Comparison of ENCODE assay signal across 1 cellular context in the genomic region with DNA sequence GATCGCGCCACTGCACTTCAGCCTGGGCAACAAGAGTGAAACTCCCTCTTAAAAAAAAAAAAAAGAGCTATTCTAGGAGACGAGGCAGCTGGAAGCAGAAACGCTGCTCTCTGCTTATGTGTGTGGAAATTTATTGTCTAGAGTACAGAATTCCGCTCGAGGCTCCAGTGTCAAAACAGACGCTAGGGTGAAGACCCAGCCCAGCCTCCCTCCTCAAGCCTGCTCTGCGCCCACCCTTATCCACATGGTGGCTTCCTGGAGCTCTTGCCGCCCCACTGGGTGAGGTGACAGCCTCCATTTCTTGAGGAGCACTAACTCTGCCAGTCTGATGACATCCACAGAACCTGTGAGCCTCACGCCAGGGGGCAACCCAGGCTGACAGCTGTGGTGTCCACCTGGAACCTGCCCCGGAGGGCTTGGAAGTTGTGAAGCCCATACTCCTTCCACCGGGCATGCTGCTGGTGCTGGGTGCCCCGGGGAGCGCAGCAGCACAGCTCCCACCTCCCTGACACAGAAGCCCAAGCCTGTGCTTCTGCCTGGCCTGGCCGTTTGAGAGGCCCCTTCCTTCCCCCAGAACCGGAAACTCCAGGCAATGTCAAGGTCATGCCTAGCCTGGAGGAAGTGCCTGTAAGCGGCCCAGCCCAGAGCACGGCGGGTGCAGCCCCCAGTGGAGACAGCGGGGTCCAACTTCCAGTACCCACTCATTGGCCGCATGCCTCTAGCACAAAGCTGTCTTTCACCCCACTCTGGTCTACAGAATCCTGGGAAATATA.
TF ChIP-seq lines count a peak whose summit lies in the region.

No MANE protein-coding gene starts in this region.

TF ChIP-seq in WTC11, 78 proteins besides CTCF, POLR2A, EP300 and RAD21 (continued from another document):
- TF ChIP-seq, protein P1, sequence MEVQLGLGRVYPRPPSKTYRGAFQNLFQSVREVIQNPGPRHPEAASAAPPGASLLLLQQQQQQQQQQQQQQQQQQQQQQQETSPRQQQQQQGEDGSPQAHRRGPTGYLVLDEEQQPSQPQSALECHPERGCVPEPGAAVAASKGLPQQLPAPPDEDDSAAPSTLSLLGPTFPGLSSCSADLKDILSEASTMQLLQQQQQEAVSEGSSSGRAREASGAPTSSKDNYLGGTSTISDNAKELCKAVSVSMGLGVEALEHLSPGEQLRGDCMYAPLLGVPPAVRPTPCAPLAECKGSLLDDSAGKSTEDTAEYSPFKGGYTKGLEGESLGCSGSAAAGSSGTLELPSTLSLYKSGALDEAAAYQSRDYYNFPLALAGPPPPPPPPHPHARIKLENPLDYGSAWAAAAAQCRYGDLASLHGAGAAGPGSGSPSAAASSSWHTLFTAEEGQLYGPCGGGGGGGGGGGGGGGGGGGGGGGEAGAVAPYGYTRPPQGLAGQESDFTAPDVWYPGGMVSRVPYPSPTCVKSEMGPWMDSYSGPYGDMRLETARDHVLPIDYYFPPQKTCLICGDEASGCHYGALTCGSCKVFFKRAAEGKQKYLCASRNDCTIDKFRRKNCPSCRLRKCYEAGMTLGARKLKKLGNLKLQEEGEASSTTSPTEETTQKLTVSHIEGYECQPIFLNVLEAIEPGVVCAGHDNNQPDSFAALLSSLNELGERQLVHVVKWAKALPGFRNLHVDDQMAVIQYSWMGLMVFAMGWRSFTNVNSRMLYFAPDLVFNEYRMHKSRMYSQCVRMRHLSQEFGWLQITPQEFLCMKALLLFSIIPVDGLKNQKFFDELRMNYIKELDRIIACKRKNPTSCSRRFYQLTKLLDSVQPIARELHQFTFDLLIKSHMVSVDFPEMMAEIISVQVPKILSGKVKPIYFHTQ (CRISPR knock-in tag; IDR thresholded peaks at IDR 0.05), result no peak
- TF ChIP-seq, protein P2, sequence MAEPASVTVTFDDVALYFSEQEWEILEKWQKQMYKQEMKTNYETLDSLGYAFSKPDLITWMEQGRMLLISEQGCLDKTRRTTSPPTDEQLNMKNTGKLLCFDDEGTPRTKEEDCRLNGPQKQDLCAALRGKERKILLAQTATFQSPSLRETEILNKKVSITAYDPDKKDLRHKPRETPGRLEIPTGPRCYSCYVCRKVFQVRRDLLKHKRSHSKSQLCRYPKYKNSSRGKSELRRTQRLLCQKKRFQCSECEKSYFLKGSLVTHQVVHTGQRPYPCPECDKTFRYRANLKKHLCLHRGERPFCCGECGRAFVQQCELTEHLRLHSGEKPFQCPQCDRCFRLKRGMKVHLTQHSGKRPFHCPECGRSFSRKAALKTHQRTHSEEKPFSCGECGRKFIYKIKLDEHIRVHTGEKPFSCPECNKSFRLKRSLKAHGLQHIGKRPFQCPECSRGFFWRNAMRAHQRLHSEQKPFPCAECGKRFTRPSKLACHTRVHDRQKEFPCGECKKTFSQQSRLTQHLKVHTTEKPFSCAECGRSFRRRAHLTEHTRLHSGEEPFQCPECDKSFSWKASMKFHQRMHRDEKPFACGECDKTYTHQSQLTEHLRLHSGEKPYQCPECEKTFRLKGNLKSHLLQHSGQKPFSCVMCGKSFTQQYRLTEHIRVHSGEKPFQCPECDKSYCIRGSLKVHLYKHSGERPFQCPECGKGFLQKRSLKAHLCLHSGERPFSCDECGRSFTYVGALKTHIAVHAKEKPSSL (CRISPR knock-in tag; conservative IDR thresholded peaks at IDR 0.05), result no peak
- TF ChIP-seq PRRX2 (CRISPR knock-in tag; IDR thresholded peaks at IDR 0.05) (no peak), HMGA2 (CRISPR knock-in tag; IDR thresholded peaks at IDR 0.05) (no peak), ZNF121 (CRISPR knock-in tag; IDR thresholded peaks at IDR 0.05) (no peak), GTF2I (CRISPR knock-in tag; conservative IDR thresholded peaks at IDR 0.05) (no peak), ATF1 (CRISPR knock-in tag; IDR thresholded peaks at IDR 0.05) (no peak)
- TF ChIP-seq, protein P3, sequence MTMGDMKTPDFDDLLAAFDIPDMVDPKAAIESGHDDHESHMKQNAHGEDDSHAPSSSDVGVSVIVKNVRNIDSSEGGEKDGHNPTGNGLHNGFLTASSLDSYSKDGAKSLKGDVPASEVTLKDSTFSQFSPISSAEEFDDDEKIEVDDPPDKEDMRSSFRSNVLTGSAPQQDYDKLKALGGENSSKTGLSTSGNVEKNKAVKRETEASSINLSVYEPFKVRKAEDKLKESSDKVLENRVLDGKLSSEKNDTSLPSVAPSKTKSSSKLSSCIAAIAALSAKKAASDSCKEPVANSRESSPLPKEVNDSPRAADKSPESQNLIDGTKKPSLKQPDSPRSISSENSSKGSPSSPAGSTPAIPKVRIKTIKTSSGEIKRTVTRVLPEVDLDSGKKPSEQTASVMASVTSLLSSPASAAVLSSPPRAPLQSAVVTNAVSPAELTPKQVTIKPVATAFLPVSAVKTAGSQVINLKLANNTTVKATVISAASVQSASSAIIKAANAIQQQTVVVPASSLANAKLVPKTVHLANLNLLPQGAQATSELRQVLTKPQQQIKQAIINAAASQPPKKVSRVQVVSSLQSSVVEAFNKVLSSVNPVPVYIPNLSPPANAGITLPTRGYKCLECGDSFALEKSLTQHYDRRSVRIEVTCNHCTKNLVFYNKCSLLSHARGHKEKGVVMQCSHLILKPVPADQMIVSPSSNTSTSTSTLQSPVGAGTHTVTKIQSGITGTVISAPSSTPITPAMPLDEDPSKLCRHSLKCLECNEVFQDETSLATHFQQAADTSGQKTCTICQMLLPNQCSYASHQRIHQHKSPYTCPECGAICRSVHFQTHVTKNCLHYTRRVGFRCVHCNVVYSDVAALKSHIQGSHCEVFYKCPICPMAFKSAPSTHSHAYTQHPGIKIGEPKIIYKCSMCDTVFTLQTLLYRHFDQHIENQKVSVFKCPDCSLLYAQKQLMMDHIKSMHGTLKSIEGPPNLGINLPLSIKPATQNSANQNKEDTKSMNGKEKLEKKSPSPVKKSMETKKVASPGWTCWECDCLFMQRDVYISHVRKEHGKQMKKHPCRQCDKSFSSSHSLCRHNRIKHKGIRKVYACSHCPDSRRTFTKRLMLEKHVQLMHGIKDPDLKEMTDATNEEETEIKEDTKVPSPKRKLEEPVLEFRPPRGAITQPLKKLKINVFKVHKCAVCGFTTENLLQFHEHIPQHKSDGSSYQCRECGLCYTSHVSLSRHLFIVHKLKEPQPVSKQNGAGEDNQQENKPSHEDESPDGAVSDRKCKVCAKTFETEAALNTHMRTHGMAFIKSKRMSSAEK (CRISPR knock-in tag; IDR thresholded peaks at IDR 0.05; ENCODE audit: borderline replicate concordance), result no peak
- TF ChIP-seq, protein P4, sequence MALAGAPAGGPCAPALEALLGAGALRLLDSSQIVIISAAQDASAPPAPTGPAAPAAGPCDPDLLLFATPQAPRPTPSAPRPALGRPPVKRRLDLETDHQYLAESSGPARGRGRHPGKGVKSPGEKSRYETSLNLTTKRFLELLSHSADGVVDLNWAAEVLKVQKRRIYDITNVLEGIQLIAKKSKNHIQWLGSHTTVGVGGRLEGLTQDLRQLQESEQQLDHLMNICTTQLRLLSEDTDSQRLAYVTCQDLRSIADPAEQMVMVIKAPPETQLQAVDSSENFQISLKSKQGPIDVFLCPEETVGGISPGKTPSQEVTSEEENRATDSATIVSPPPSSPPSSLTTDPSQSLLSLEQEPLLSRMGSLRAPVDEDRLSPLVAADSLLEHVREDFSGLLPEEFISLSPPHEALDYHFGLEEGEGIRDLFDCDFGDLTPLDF (CRISPR knock-in tag; IDR thresholded peaks at IDR 0.05), result no peak
- TF ChIP-seq, protein P5, sequence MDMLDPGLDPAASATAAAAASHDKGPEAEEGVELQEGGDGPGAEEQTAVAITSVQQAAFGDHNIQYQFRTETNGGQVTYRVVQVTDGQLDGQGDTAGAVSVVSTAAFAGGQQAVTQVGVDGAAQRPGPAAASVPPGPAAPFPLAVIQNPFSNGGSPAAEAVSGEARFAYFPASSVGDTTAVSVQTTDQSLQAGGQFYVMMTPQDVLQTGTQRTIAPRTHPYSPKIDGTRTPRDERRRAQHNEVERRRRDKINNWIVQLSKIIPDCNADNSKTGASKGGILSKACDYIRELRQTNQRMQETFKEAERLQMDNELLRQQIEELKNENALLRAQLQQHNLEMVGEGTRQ (CRISPR knock-in tag; IDR thresholded peaks at IDR 0.05), result no peak
